ENCODE assay signal across 10 cellular contexts in the genomic region with DNA sequence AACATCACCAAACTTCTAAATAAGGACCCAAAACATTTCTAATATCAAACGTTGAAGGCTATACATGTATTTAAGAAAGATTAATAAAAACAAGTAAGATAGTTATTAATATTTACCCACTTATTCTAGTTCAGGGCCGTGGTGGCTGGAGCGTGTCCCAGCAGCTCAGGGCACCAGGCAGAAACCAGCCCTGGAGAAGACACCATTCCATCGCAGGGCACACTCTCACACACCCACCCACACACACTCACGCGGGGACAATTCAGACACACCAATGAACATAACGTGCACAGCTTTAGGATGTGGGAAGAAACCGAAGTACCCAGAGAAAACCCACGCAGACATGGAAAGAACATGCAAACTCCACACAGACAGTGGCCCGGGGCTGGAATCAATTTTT.
"Had no signal": no experiment of that assay in that cellular context is flagged by ENCODE, and none has a peak within 500 bp of the region (broad histone marks: within the 10 kb centered on the region; RNA-seq: fewer than 3 reads in every experiment).

No MANE protein-coding gene starts in this region.

- H3K9me2 ChIP-seq: SK-N-SH had no signal

- H3K9me3 Mint-ChIP-seq: activated naive CD8-positive, alpha-beta T cell treated with anti-CD3 and anti-CD28 coated beads, Interleukin-2, amount 10 ng/mL, durations not matched to agents 7 days and 5 days; T-helper 1 cell treated with Interleukin-12 subunit alpha and Interleukin-12 subunit beta and Interleukin-4 antibody, amounts not matched to agents 30 μg/mL and 1 μg/mL, for 36 hours had no signal

- H3K36me3 ChIP-seq: ascending aorta, breast epithelium, Peyer's patch, SJSA1, WERI-Rb-1 had no signal

- H3K27me3 Mint-ChIP-seq: activated naive CD8-positive, alpha-beta T cell treated with anti-CD3 and anti-CD28 coated beads, Interleukin-2, amount 10 ng/mL, durations not matched to agents 7 days and 5 days had no signal

- H3K4me3 Mint-ChIP-seq: activated CD8-positive, alpha-beta T cell treated with anti-CD3 and anti-CD28 coated beads, Interleukin-2, amount 10 ng/mL, durations not matched to agents 7 days and 5 days; activated naive CD8-positive, alpha-beta T cell treated with anti-CD3 and anti-CD28 coated beads, Interleukin-2, amount 10 ng/mL, durations not matched to agents 7 days and 5 days; T-helper 1 cell treated with Interleukin-12 subunit alpha and Interleukin-12 subunit beta and Interleukin-4 antibody, amounts not matched to agents 30 μg/mL and 1 μg/mL, for 36 hours had no signal

- H3K27ac ChIP-seq: ascending aorta, breast epithelium, Peyer's patch, SJSA1, WERI-Rb-1 had no signal

- H3K4me1 ChIP-seq: ascending aorta, breast epithelium, Peyer's patch had no signal

- DNase-seq: NCI-H524 treated with DMSO at 0.1 percent for 48 hours had no signal

- H3K9ac ChIP-seq: SK-N-SH had no signal

- H3K4me2 ChIP-seq: SK-N-SH had no signal

- H3K27me3 ChIP-seq: ascending aorta, breast epithelium, Peyer's patch, SJSA1 had no signal

- H3K9me3 ChIP-seq: ascending aorta, breast epithelium, Peyer's patch, SJSA1, SK-N-SH had no signal

- H3K4me3 ChIP-seq: ascending aorta, breast epithelium, Peyer's patch, SJSA1 had no signal

- H3K27ac Mint-ChIP-seq: activated CD8-positive, alpha-beta T cell treated with anti-CD3 and anti-CD28 coated beads, Interleukin-2, amount 10 ng/mL, durations not matched to agents 7 days and 5 days; activated naive CD8-positive, alpha-beta T cell treated with anti-CD3 and anti-CD28 coated beads, Interleukin-2, amount 10 ng/mL, durations not matched to agents 7 days and 5 days; T-helper 1 cell treated with Interleukin-12 subunit alpha and Interleukin-12 subunit beta and Interleukin-4 antibody, amounts not matched to agents 30 μg/mL and 1 μg/mL, for 36 hours had no signal
